ENCODE assay signal across 8 cellular contexts in genomic region chr11:36149538-36150242, GRCh38.
DNase-seq lines count a peak whose midpoint lies in the region; ATAC-seq and TF ChIP-seq lines count a peak whose summit lies in the region.

No MANE protein-coding gene starts in this region.

- peaks cover 0 to 8% of the 10 kb centered on the region in 2 donors for H3K4me1 ChIP-seq in right atrium auricular region

- H3K9me3 Mint-ChIP-seq in activated naive CD8-positive, alpha-beta T cell treated with anti-CD3 and anti-CD28 coated beads for 36 hours: no peaks in the 10 kb centered on the region

- no peaks in the 10 kb centered on the region for H3K36me3 ChIP-seq in right atrium auricular region

- peaks cover 5% of the 10 kb centered on the region for H3K4me1 Mint-ChIP-seq in activated naive CD8-positive, alpha-beta T cell treated with anti-CD3 and anti-CD28 coated beads for 36 hours

- no peaks in the 10 kb centered on the region for H3K27me3 ChIP-seq in right atrium auricular region

- H3K9me3 ChIP-seq in right atrium auricular region: no peaks in the 10 kb centered on the region

- H3K4me3 ChIP-seq in right atrium auricular region: no peak overlapping the region

- DNase-seq in DMS 273 treated with DMSO at 0.1 percent for 48 hours (lab: John Stamatoyannopoulos, UW): peak; percentile 14
- peak; percentile 89 for DNase-seq in NOMO-1 treated with DMSO at 0.1 percent for 48 hours (lab: John Stamatoyannopoulos, UW; ENCODE audit: unreplicated experiment)
- DNase-seq in activated naive CD8-positive, alpha-beta T cell treated with anti-CD3 and anti-CD28 coated beads for 36 hours: peak; percentile 36
- DNase-seq in right atrium auricular region (ENCODE audit: low spot score): peak; percentile 75
- DNase-seq in stimulated activated CD4-positive, alpha-beta T cell treated with anti-CD3 and anti-CD28 coated beads, Interleukin-15, amount 100 ng/mL, for 24 hours: peak; percentile 60
- DNase-seq in SK-N-DZ (ENCODE audit: low spot score): no peak

- no peaks in the 10 kb centered on the region for H3K36me3 Mint-ChIP-seq in activated naive CD8-positive, alpha-beta T cell treated with anti-CD3 and anti-CD28 coated beads for 36 hours

- no peak overlapping the region for H3K4me3 Mint-ChIP-seq in activated naive CD8-positive, alpha-beta T cell treated with anti-CD3 and anti-CD28 coated beads for 36 hours

- peaks cover 14% of the 10 kb centered on the region for H3K27me3 Mint-ChIP-seq in activated naive CD8-positive, alpha-beta T cell treated with anti-CD3 and anti-CD28 coated beads for 36 hours

- peak overlapping the region; percentile 8 for H3K27ac Mint-ChIP-seq in activated naive CD8-positive, alpha-beta T cell treated with anti-CD3 and anti-CD28 coated beads for 36 hours

- ATAC-seq in GM19023 (IDR thresholded peaks at IDR 0.05; ENCODE audit: unreplicated experiment) (peak; percentile 91), HG03135 (IDR thresholded peaks at IDR 0.05; ENCODE audit: unreplicated experiment) (peak; percentile 67)

- TF ChIP-seq CTCF in right atrium auricular region (IDR thresholded peaks at IDR 0.05): peak in 1 of 2 donors; percentile 38

- H3K27ac ChIP-seq in right atrium auricular region: no peak overlapping the region
